20 cellular contexts compared by ENCODE assay signal in the genomic region with DNA sequence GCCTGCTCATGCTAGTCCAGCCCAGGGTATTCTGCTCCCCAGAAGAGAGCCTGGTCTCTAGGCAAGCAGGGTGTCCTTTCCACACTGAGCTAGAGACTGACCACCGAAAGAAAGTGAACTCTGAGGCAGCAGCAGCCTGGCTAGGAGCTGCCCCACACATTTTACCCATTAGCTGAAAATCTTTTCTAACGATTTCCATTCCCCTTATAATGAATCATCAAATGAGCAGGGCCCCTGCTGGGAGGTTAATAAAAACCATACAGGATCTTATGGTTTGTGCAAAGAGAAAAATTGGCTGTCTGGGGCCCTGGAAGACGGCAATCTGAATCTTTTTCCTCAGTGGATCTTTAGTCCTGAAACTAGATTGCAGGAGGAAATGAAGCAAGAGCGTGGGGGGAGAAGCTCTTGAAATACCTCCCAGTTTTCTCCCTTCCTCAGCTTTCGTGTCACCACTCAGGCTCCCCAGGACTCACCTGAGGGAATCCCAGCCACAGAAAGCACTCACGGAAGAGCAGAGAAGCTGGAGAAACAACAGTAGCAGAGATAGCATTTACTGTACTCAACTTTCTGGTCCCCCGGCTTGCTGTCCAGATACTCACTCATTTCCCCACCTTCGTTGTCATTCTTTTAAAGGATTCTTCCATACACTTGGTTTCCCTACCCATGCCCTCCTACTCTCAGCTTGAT.
A peak's percentile ranks its signal among the peaks of the same experiment; 100 is the strongest.
DNase-seq lines count a peak whose midpoint lies in the region; ATAC-seq and TF ChIP-seq lines count a peak whose summit lies in the region.
"Had no signal": no experiment of that assay in that cellular context is flagged by ENCODE, and none has a peak within 500 bp of the region (broad histone marks: within the 10 kb centered on the region; RNA-seq: fewer than 3 reads in every experiment).

No MANE protein-coding gene starts in this region.

- no peak overlapping the region for H3K27ac Mint-ChIP-seq in activated T-cell treated with anti-CD3 and anti-CD28 coated beads, Interleukin-2, amount 50 U/mL, for 72 hours
- no peak overlapping the region for H3K27ac Mint-ChIP-seq in naive thymus-derived CD8-positive, alpha-beta T cell
- H3K27ac Mint-ChIP-seq: activated naive CD4-positive, alpha-beta T cell treated with anti-CD3 and anti-CD28 coated beads, Interleukin-2, amount 50 U/mL, for 72 hours; activated T-cell treated with anti-CD3 and anti-CD28 coated beads, Interleukin-2, amount 50 U/mL, for 24 hours; GM23338; IgD-negative memory B cell; stimulated activated naive CD8-positive, alpha-beta T cell treated with anti-CD3 and anti-CD28 coated beads, Interleukin-15, Interleukin-2, amounts not matched to agents 100 ng/mL and 50 ng/mL, for 24 hours had no signal

- H3K4me3 ChIP-seq in osteoblast (ENCODE audit: insufficient read depth, low read length), result no peak overlapping the region
- H3K4me3 ChIP-seq in smooth muscle cell, result no peak overlapping the region
- H3K4me3 ChIP-seq: GM23338 had no signal

- no peak overlapping the region for H3K4me3 Mint-ChIP-seq in activated T-cell treated with anti-CD3 and anti-CD28 coated beads, Interleukin-2, amount 50 U/mL, for 72 hours
- no peak overlapping the region for H3K4me3 Mint-ChIP-seq in naive thymus-derived CD8-positive, alpha-beta T cell
- H3K4me3 Mint-ChIP-seq: activated T-cell treated with anti-CD3 and anti-CD28 coated beads, Interleukin-2, amount 50 U/mL, for 24 hours; GM23338; IgD-negative memory B cell; stimulated activated naive CD8-positive, alpha-beta T cell treated with anti-CD3 and anti-CD28 coated beads, Interleukin-15, Interleukin-2, amounts not matched to agents 100 ng/mL and 50 ng/mL, for 24 hours had no signal

- H4K20me1 ChIP-seq in osteoblast (ENCODE audit: insufficient read depth, low read length), result no peaks in the 10 kb centered on the region
- H4K20me1 ChIP-seq in smooth muscle cell (ENCODE audit: low read depth), result no peaks in the 10 kb centered on the region

- H3K9me3 ChIP-seq in osteoblast (ENCODE audit: low read depth, low read length), result no peaks in the 10 kb centered on the region
- no peaks in the 10 kb centered on the region for H3K9me3 ChIP-seq in smooth muscle cell (replicated peaks; ENCODE audit: low read depth)

- DNase-seq in AG09319 (ENCODE audit: extremely low read depth, low read depth) (peak; percentile 63), HS-5 (ENCODE audit: low read depth) (peak; percentile 66), astrocyte of the hippocampus (ENCODE audit: low read depth, low spot score) (peak; percentile 39), osteoblast (ENCODE audit: insufficient read length, low spot score, missing footprints) (no peak), smooth muscle cell (lab: John Stamatoyannopoulos, UW; ENCODE audit: unreplicated experiment) (no peak)
- DNase-seq in activated T-cell treated with anti-CD3 and anti-CD28 coated beads, Interleukin-2, amount 50 U/mL, for 72 hours, result no peak
- no peak for DNase-seq in naive thymus-derived CD8-positive, alpha-beta T cell
- DNase-seq: activated CD4-positive, alpha-beta T cell treated with anti-CD3 and anti-CD28 coated beads, Interleukin-2, amount 50 U/mL, for 4 hours; activated T-cell treated with anti-CD3 and anti-CD28 coated beads, Interleukin-2, amount 50 U/mL, for 24 hours; AML-193; hypothalamus; NCI-H2029 treated with DMSO at 0.1 percent for 48 hours; NCI-H524 treated with DMSO at 0.1 percent for 48 hours; retina had no signal

- peaks cover 8% of the 10 kb centered on the region for H3K4me1 ChIP-seq in osteoblast (ENCODE audit: insufficient read depth, low read length)
- no peaks in the 10 kb centered on the region for H3K4me1 ChIP-seq in smooth muscle cell (ENCODE audit: low read depth)

- 66% methylated on average over 8 of the region's 8 CpGs for WGBS in smooth muscle cell (ENCODE audit: low lambda C conversion rate)

- TF ChIP-seq CTCF in AG09319 (IDR thresholded peaks at IDR 0.05; ENCODE audit: low read depth, low read length), result no peak
- TF ChIP-seq CTCF in osteoblast (IDR thresholded peaks at IDR 0.05; ENCODE audit: extremely low read depth, low read depth, low read length), result no peak
- TF ChIP-seq CTCF in smooth muscle cell (IDR thresholded peaks at IDR 0.05; ENCODE audit: borderline replicate concordance, insufficient read depth, poor library complexity, severe bottlenecking), result no peak

- H3K27me3 Mint-ChIP-seq in activated T-cell treated with anti-CD3 and anti-CD28 coated beads, Interleukin-2, amount 50 U/mL, for 72 hours (ENCODE audit: low read depth), result peaks cover 10% of the 10 kb centered on the region
- H3K27me3 Mint-ChIP-seq in naive thymus-derived CD8-positive, alpha-beta T cell, result no peaks in the 10 kb centered on the region
- H3K27me3 Mint-ChIP-seq: activated T-cell treated with anti-CD3 and anti-CD28 coated beads, Interleukin-2, amount 50 U/mL, for 24 hours; IgD-negative memory B cell; stimulated activated naive CD8-positive, alpha-beta T cell treated with anti-CD3 and anti-CD28 coated beads, Interleukin-15, Interleukin-2, amounts not matched to agents 100 ng/mL and 50 ng/mL, for 24 hours had no signal

- H3K27me3 ChIP-seq in osteoblast (ENCODE audit: insufficient read depth, low read length) (no peaks in the 10 kb centered on the region), smooth muscle cell (ENCODE audit: low read depth) (no peaks in the 10 kb centered on the region)

- no peaks in the 10 kb centered on the region for H3F3A ChIP-seq in smooth muscle cell (ENCODE audit: low read depth)

- H3K27ac ChIP-seq in osteoblast (ENCODE audit: low read depth, low read length), result no peak overlapping the region
- no peak overlapping the region for H3K27ac ChIP-seq in smooth muscle cell (ENCODE audit: low read depth)

- H3K9me3 Mint-ChIP-seq in activated T-cell treated with anti-CD3 and anti-CD28 coated beads, Interleukin-2, amount 50 U/mL, for 72 hours, result peaks cover 3 to 5% of the 10 kb centered on the region in 2 donors
- H3K9me3 Mint-ChIP-seq in naive thymus-derived CD8-positive, alpha-beta T cell, result peaks cover 0 to 3% (median 0%) of the 10 kb centered on the region in 9 donors
- H3K9me3 Mint-ChIP-seq: GM23338 had no signal

- ATAC-seq in activated T-cell treated with anti-CD3 and anti-CD28 coated beads, Interleukin-2, amount 50 U/mL, for 72 hours (replicated peaks in 1 of 2), result no peak
- ATAC-seq in naive thymus-derived CD8-positive, alpha-beta T cell, result no peak
- ATAC-seq in HG03354 (IDR thresholded peaks at IDR 0.05; ENCODE audit: poor library complexity, severe bottlenecking, unreplicated experiment), result no peak
- ATAC-seq: activated naive CD4-positive, alpha-beta T cell treated with anti-CD3 and anti-CD28 coated beads, Interleukin-2, amount 50 U/mL, for 72 hours; esophagus mucosa; GM23338 had no signal

- peaks cover 31% of the 10 kb centered on the region for H3K4me1 Mint-ChIP-seq in activated T-cell treated with anti-CD3 and anti-CD28 coated beads, Interleukin-2, amount 50 U/mL, for 72 hours (ENCODE audit: low read depth)
- H3K4me1 Mint-ChIP-seq in naive thymus-derived CD8-positive, alpha-beta T cell, result peaks cover 29 to 50% (median 38%) of the 10 kb centered on the region in 4 donors
- H3K4me1 Mint-ChIP-seq: GM23338 had no signal

- POLR2A ChIA-PET in naive thymus-derived CD8-positive, alpha-beta T cell (lab: Charles Lee), result interaction anchor here (0.5 to 2.2 kb wide), 7 partner anchors 11 to 50 kb away, joined by 3 to 5 read pairs (median 4); no protein-coding TSS in a partner anchor

- H3K79me2 ChIP-seq in osteoblast (ENCODE audit: insufficient read depth, low read length) (no peaks in the 10 kb centered on the region), smooth muscle cell (ENCODE audit: low read depth) (no peaks in the 10 kb centered on the region)

- H3K4me2 ChIP-seq in osteoblast (ENCODE audit: insufficient read depth, low read length) (peak overlapping the region; percentile 16), smooth muscle cell (no peak overlapping the region)
- H3K4me2 ChIP-seq: GM23338 had no signal

- H3K36me3 Mint-ChIP-seq in activated T-cell treated with anti-CD3 and anti-CD28 coated beads, Interleukin-2, amount 50 U/mL, for 72 hours (ENCODE audit: insufficient read depth in 2 of 2), result peaks cover 4 to 7% of the 10 kb centered on the region in 2 donors
- no peaks in the 10 kb centered on the region for H3K36me3 Mint-ChIP-seq in naive thymus-derived CD8-positive, alpha-beta T cell

- no peak overlapping the region for H3K9ac ChIP-seq in smooth muscle cell (ENCODE audit: low read depth)

- H2AFZ ChIP-seq in osteoblast (ENCODE audit: low read length) (peak overlapping the region; percentile 54), smooth muscle cell (ENCODE audit: low read depth) (no peak overlapping the region)
- H2AFZ ChIP-seq: GM23338 had no signal

- H3K36me3 ChIP-seq in osteoblast (ENCODE audit: insufficient read depth, low read length) (no peaks in the 10 kb centered on the region), smooth muscle cell (ENCODE audit: low read depth) (no peaks in the 10 kb centered on the region)

Comparison
In these comparisons a context has a peak if more than half of its experiments do, and no peak if none do; other contexts are left out.
1. DNase-seq: peak in AG09319 (single experiment), HS-5 (single experiment) and astrocyte of the hippocampus (single experiment); none in osteoblast (single experiment), activated T-cell treated with anti-CD3 and anti-CD28 coated beads, Interleukin-2, amount 50 U/mL, for 72 hours (0 of 2), smooth muscle cell (single experiment) and naive thymus-derived CD8-positive, alpha-beta T cell (0 of 10).